8 cellular contexts compared by ENCODE assay signal in the genomic region with DNA sequence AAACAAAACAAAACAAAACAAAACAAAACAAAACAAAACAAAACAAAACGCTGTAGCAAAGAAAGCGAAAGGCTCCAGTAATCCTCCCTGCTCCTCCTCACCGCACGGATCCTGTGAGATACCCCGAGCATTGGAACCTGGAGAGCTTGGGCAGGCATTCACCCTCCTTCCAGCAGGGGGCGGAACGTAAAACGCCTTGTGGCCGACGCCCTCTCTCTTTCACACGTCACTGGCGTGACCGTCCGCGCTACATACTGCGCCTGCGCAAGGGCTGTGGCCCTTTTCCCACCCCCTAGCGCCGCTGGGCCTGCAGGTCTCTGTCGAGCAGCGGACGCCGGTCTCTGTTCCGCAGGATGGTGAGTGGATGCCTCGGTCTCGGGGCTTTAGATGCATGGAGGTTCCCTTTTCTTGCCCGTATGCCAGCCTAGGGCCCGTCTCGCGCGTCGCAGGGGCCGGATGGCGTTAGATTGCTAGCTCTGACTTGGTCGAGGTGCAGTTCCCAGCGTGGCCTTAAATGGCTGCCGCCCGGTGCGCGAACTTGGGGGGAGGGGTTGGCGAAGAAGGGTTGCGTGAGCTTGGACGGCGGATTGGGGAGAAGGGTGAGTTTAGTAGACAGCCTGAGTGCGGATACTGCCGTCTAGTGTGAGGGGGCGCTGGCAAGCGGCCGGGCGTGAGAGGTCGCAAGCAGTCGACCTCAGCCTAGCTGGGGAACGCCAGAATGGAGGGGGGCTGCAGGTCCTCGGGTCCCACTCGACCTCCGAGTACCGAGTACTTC. TPM values are rescaled to one million over a fixed set of nuclear protein-coding genes. Genes with fewer than 3 reads are reported as not detected.
A peak's percentile ranks its signal among the peaks of the same experiment; 100 is the strongest.
DNase-seq lines count a peak whose midpoint lies in the region; ATAC-seq lines count a peak whose summit lies in the region.

A gene (plus strand): TSS at position 279 of the 775 bp plus-strand sequence. CDS start 75 bp downstream, at position 354.

- no peaks in the 10 kb centered on the region for H3K9me3 ChIP-seq in endocrine pancreas (ENCODE audit: control insufficient read depth, low read length)

- H4K8ac ChIP-seq in mesendoderm (ENCODE audit: low read depth, low read length): no peak within 1 kb of the TSS

- no peak within 1 kb of the TSS for H2BK15ac ChIP-seq in mesendoderm (replicated peaks; ENCODE audit: low read depth)

- peak; percentile 92 for ATAC-seq in GM21381 (IDR thresholded peaks at IDR 0.05; ENCODE audit: unreplicated experiment)

- peak within 1 kb of the TSS; percentile 11 for H3K18ac ChIP-seq in mesendoderm (ENCODE audit: low read length)

- peaks cover 46% of the 10 kb centered on the region for H3K79me2 ChIP-seq in mesendoderm (ENCODE audit: control insufficient read depth, insufficient read depth, low read length)

- peak within 1 kb of the TSS; percentile 72 for H3K4me2 ChIP-seq in mesendoderm (ENCODE audit: low read length)

- H2BK120ac ChIP-seq in mesendoderm (ENCODE audit: low read depth, low read length): no peak within 1 kb of the TSS

- H3K9ac ChIP-seq in endocrine pancreas (ENCODE audit: control insufficient read depth, insufficient read depth, low read length) (peak within 1 kb of the TSS; percentile 87), mesendoderm (ENCODE audit: low read length) (peak within 1 kb of the TSS; percentile 99)

- H3K4ac ChIP-seq in mesendoderm (ENCODE audit: low read depth, low read length): peak within 1 kb of the TSS; percentile 48

- H3K27me3 ChIP-seq in endocrine pancreas (ENCODE audit: control insufficient read depth, insufficient read depth, low read length) (no peaks in the 10 kb centered on the region), mesendoderm (ENCODE audit: insufficient read depth, low read length, poor library complexity) (no peaks in the 10 kb centered on the region)

- H3K4me3 ChIP-seq in endocrine pancreas (ENCODE audit: control insufficient read depth, insufficient read depth, low read length): peak within 1 kb of the TSS; percentile 95
- H3K4me3 ChIP-seq in mesendoderm (ENCODE audit: low read length): peak within 1 kb of the TSS; percentile 99

- H3K36me3 ChIP-seq in endocrine pancreas (ENCODE audit: control insufficient read depth, insufficient read depth, low read length): peaks cover 4% of the 10 kb centered on the region
- H3K36me3 ChIP-seq in mesendoderm (ENCODE audit: control insufficient read depth, insufficient read depth, low read length): peaks cover 7% of the 10 kb centered on the region

- H3K56ac ChIP-seq in mesendoderm (ENCODE audit: low read length): peak within 1 kb of the TSS; percentile 100

- peak within 1 kb of the TSS; percentile 91 for H2BK5ac ChIP-seq in mesendoderm (ENCODE audit: low read length)

- H4K5ac ChIP-seq in mesendoderm (ENCODE audit: low read length): peak within 1 kb of the TSS; percentile 89

- peaks cover 2% of the 10 kb centered on the region for H3K79me1 ChIP-seq in mesendoderm (ENCODE audit: low read length)

- H3K4me1 ChIP-seq in endocrine pancreas (ENCODE audit: control insufficient read depth, insufficient read depth, low read length) (peaks cover 15% of the 10 kb centered on the region), mesendoderm (ENCODE audit: control insufficient read depth, low read depth, low read length) (peaks cover 1% of the 10 kb centered on the region)

- peak within 1 kb of the TSS; percentile 24 for H3K27ac ChIP-seq in mesendoderm (ENCODE audit: low read depth, low read length)

- WGBS in mesendoderm (ENCODE audit: extremely low coverage, insufficient coverage, low lambda C conversion rate): no CpG with 5 or more reads among the region's 57 CpGs

- H2AK5ac ChIP-seq in mesendoderm (ENCODE audit: low read length): peak within 1 kb of the TSS; percentile 96

- peak within 1 kb of the TSS; percentile 90 for H3K23ac ChIP-seq in mesendoderm (ENCODE audit: low read length)

- DNase-seq in D341Med (ENCODE audit: low spot score): peak; percentile 96
- peak; percentile 27 to 97 (median 94) for DNase-seq in HUDEP-2 (lab: John Stamatoyannopoulos, UW; ENCODE audit: unreplicated experiment in 76 of 76)
- peak; percentile 97 for DNase-seq in NOMO-1 treated with dmso at 0.1 percent for 144 hours (lab: John Stamatoyannopoulos, UW; ENCODE audit: unreplicated experiment)
- peak; percentile 94 to 96 (median 95) for DNase-seq in activated CD8-positive, alpha-beta memory T cell treated with anti-CD3 and anti-CD28 coated beads for 48 hours (ENCODE audit: low read depth in 2 of 3, low spot score in 2 of 3)
- peak; percentile 98 for DNase-seq in mesendoderm
- DNase-seq in stimulated activated CD8-positive, alpha-beta memory T cell treated with anti-CD3 and anti-CD28 coated beads, Interleukin-15, amount 100 ng/mL, for 1 hour (ENCODE audit: low read depth): peak; percentile 96

RNA-seq across cellular contexts. Expression of the gene that starts here (rescaled TPM):
- 5,152 TPM for polyA plus RNA-seq in mesendoderm (2013, experiment 1 of 2)
- 5,127 TPM for polyA plus RNA-seq in mesendoderm (2013, experiment 2 of 2)

Comparison
In these comparisons a context has a peak if more than half of its experiments do, and no peak if none do; other contexts are left out.
1. Peak in every context shown above with its lines: DNase-seq, ATAC-seq, H3K4me3 ChIP-seq and H3K27ac ChIP-seq.